ENCODE assay signal across 23 cellular contexts in the genomic region with DNA sequence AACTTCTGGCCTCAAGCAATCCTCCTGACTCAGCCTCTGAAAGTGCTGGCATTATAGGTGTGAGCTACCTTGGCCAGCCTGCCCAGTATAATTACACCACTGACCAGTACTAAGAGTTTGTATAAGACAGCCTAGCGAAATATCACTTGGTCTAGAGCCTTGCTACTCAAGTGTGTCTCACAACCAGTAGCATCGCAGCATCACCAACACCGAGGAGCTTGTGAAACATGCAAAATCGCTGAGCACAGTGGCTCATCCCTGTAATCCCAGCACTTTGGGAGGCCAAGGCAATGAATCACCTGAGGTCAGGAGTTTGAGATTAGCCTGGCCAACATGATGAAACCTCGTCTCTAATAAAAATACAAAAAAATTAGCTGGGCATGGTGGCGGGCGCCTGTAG.
DNase-seq lines count a peak whose midpoint lies in the region; ATAC-seq, FAIRE-seq and TF ChIP-seq lines count a peak whose summit lies in the region.
"Had no signal": no experiment of that assay in that cellular context is flagged by ENCODE, and none has a peak within 500 bp of the region (broad histone marks: within the 10 kb centered on the region; RNA-seq: fewer than 3 reads in every experiment).

No MANE protein-coding gene starts in this region.

- H3K4me3 Mint-ChIP-seq in CD8-positive, alpha-beta T cell, result no peak overlapping the region
- H3K4me3 Mint-ChIP-seq in activated CD4-positive, alpha-beta T cell treated with anti-CD3 and anti-CD28 coated beads, Interleukin-2, amount 10 ng/mL, durations not matched to agents 7 days and 5 days, result no peak overlapping the region
- no peak overlapping the region for H3K4me3 Mint-ChIP-seq in T-helper 17 cell
- H3K4me3 Mint-ChIP-seq: activated CD8-positive, alpha-beta T cell treated with anti-CD3 and anti-CD28 coated beads, Interleukin-2, amount 10 ng/mL, durations not matched to agents 7 days and 5 days; activated naive CD4-positive, alpha-beta T cell treated with anti-CD3 and anti-CD28 coated beads, Interleukin-2, amount 10 ng/mL, durations not matched to agents 7 days and 5 days; activated T-cell treated with anti-CD3 and anti-CD28 coated beads, Interleukin-2, amount 50 U/mL, for 4 hours had no signal

- H3K4me1 ChIP-seq in CD8-positive, alpha-beta T cell (ENCODE audit: insufficient read depth, low read length), result no peaks in the 10 kb centered on the region
- H3K4me1 ChIP-seq: esophagus squamous epithelium had no signal

- in situ Hi-C loops in brain microvascular endothelial cell (cut with HindIII; ENCODE audit: low pct_ligation_motif_present, low sequenced_read_pairs), result no loop called here

- H3K4me1 Mint-ChIP-seq in CD8-positive, alpha-beta T cell (ENCODE audit: low read depth), result peaks cover 12% of the 10 kb centered on the region
- H3K4me1 Mint-ChIP-seq in activated CD4-positive, alpha-beta T cell treated with anti-CD3 and anti-CD28 coated beads, Interleukin-2, amount 10 ng/mL, durations not matched to agents 7 days and 5 days, result peaks cover 3% of the 10 kb centered on the region
- peaks cover 10% of the 10 kb centered on the region for H3K4me1 Mint-ChIP-seq in T-helper 17 cell

- ATAC-seq in SK-N-SH treated with all-trans-retinoic acid at 6 μM for 48 hours (no peak), T-helper 17 cell (no peak)
- no peak for ATAC-seq in CD8-positive, alpha-beta T cell
- ATAC-seq: activated CD8-positive, alpha-beta T cell treated with anti-CD3 and anti-CD28 coated beads, Interleukin-2, amount 10 ng/mL, durations not matched to agents 7 days and 5 days; activated T-cell treated with anti-CD3 and anti-CD28 coated beads, Interleukin-2, amount 50 U/mL, for 4 hours; HCT116; left lobe of liver had no signal

- no peak for DNase-seq in GM12892 (ENCODE audit: insufficient read length)
- DNase-seq in MG63, result peak; percentile 14
- DNase-seq in brain microvascular endothelial cell, result peak; percentile 12
- peak; percentile 34 for DNase-seq in retinal pigment epithelial cell (ENCODE audit: low read depth)
- no peak for DNase-seq in CD8-positive, alpha-beta T cell
- DNase-seq in activated CD4-positive, alpha-beta T cell treated with anti-CD3 and anti-CD28 coated beads, Interleukin-2, amount 10 ng/mL, durations not matched to agents 7 days and 5 days, result no peak
- DNase-seq in T-helper 17 cell, result no peak
- DNase-seq: activated CD8-positive, alpha-beta T cell treated with anti-CD3 and anti-CD28 coated beads, Interleukin-2, amount 10 ng/mL, durations not matched to agents 7 days and 5 days; activated naive CD4-positive, alpha-beta T cell treated with anti-CD3 and anti-CD28 coated beads, Interleukin-2, amount 10 ng/mL, durations not matched to agents 7 days and 5 days; activated T-cell treated with anti-CD3 and anti-CD28 coated beads, Interleukin-2, amount 50 U/mL, for 4 hours; DND-41; effector CD8-positive, alpha-beta T cell; esophagus squamous epithelium; head of caudate nucleus; NCI-H1930; NCI-H2227 treated with DMSO at 0.1 percent for 48 hours; posterior cingulate gyrus; small intestine; stimulated activated naive CD4-positive, alpha-beta T cell had no signal

- intact Hi-C loops in CD8-positive, alpha-beta T cell (cut with DNase I, micrococcal nuclease), result no loop called here

- TF ChIP-seq POLR2A in GM12892 (IDR thresholded peaks at IDR 0.05; ENCODE audit: low read depth, low read length), result no peak

- peak; percentile 5 for FAIRE-seq in GM12892 (lab: Jason Lieb, UNC)
- FAIRE-seq: small intestine had no signal

- no peak overlapping the region for H3K27ac Mint-ChIP-seq in CD8-positive, alpha-beta T cell
- H3K27ac Mint-ChIP-seq in activated CD4-positive, alpha-beta T cell treated with anti-CD3 and anti-CD28 coated beads, Interleukin-2, amount 10 ng/mL, durations not matched to agents 7 days and 5 days, result no peak overlapping the region
- H3K27ac Mint-ChIP-seq in T-helper 17 cell, result no peak overlapping the region
- H3K27ac Mint-ChIP-seq: activated CD8-positive, alpha-beta T cell treated with anti-CD3 and anti-CD28 coated beads, Interleukin-2, amount 10 ng/mL, durations not matched to agents 7 days and 5 days; activated naive CD4-positive, alpha-beta T cell treated with anti-CD3 and anti-CD28 coated beads, Interleukin-2, amount 10 ng/mL, durations not matched to agents 7 days and 5 days had no signal

- H3K27ac ChIP-seq in brain microvascular endothelial cell, result no peak overlapping the region
- H3K27ac ChIP-seq in CD8-positive, alpha-beta T cell (ENCODE audit: low read depth, low read length), result no peak overlapping the region
- H3K27ac ChIP-seq: esophagus squamous epithelium, PC-9 had no signal

- CTCF ChIA-PET in CD8-positive, alpha-beta T cell (lab: Charles Lee), result no interaction called here
- CTCF ChIA-PET in activated CD4-positive, alpha-beta T cell treated with anti-CD3 and anti-CD28 coated beads, Interleukin-2, amount 10 ng/mL, durations not matched to agents 7 days and 5 days (lab: Charles Lee), result interaction anchor here (0.6 kb wide), 1 partner anchor 41 kb away, joined by 3 read pairs; no protein-coding TSS in a partner anchor

- peaks cover 1% of the 10 kb centered on the region for H3K9me3 Mint-ChIP-seq in CD8-positive, alpha-beta T cell
- H3K9me3 Mint-ChIP-seq in activated CD4-positive, alpha-beta T cell treated with anti-CD3 and anti-CD28 coated beads, Interleukin-2, amount 10 ng/mL, durations not matched to agents 7 days and 5 days, result peaks cover 6% of the 10 kb centered on the region

- no peak for TF ChIP-seq CTCF in brain microvascular endothelial cell (IDR thresholded peaks at IDR 0.05; ENCODE audit: low read depth, low read length, missing control alignments)
- no peak for TF ChIP-seq CTCF in retinal pigment epithelial cell (conservative IDR thresholded peaks at IDR 0.05; ENCODE audit: low read depth, low read length)
- no peak for TF ChIP-seq CTCF in CD8-positive, alpha-beta T cell (IDR thresholded peaks at IDR 0.05)

- H3K9me3 ChIP-seq in MG63 (no peaks in the 10 kb centered on the region), T-helper 17 cell (ENCODE audit: control insufficient read depth, low read length, poor library complexity, severe bottlenecking) (no peaks in the 10 kb centered on the region)
- no peaks in the 10 kb centered on the region for H3K9me3 ChIP-seq in CD8-positive, alpha-beta T cell (ENCODE audit: low read length)
- H3K9me3 ChIP-seq: esophagus squamous epithelium had no signal

- POLR2A ChIA-PET in CD8-positive, alpha-beta T cell (lab: Charles Lee), result interaction anchor here (0.7 kb wide), 1 partner anchor 202 kb away, joined by 3 read pairs; no protein-coding TSS in a partner anchor
- POLR2A ChIA-PET in activated CD4-positive, alpha-beta T cell treated with anti-CD3 and anti-CD28 coated beads, Interleukin-2, amount 10 ng/mL, durations not matched to agents 7 days and 5 days (lab: Charles Lee), result no interaction called here

- H3K36me3 ChIP-seq in MG63, result no peaks in the 10 kb centered on the region
- no peaks in the 10 kb centered on the region for H3K36me3 ChIP-seq in brain microvascular endothelial cell (replicated peaks)
- no peaks in the 10 kb centered on the region for H3K36me3 ChIP-seq in CD8-positive, alpha-beta T cell (ENCODE audit: insufficient read depth, low read length)
- H3K36me3 ChIP-seq: esophagus squamous epithelium had no signal

- H3K27me3 ChIP-seq in MG63, result no peaks in the 10 kb centered on the region
- H3K27me3 ChIP-seq in brain microvascular endothelial cell (replicated peaks), result no peaks in the 10 kb centered on the region
- no peaks in the 10 kb centered on the region for H3K27me3 ChIP-seq in CD8-positive, alpha-beta T cell (ENCODE audit: insufficient read depth, low read length)
- H3K27me3 ChIP-seq: esophagus squamous epithelium had no signal

- no peaks in the 10 kb centered on the region for H3K36me3 Mint-ChIP-seq in CD8-positive, alpha-beta T cell
- no peaks in the 10 kb centered on the region for H3K36me3 Mint-ChIP-seq in activated CD4-positive, alpha-beta T cell treated with anti-CD3 and anti-CD28 coated beads, Interleukin-2, amount 10 ng/mL, durations not matched to agents 7 days and 5 days (ENCODE audit: low read depth)
- H3K36me3 Mint-ChIP-seq in T-helper 17 cell (ENCODE audit: low read depth), result no peaks in the 10 kb centered on the region

- no peak overlapping the region for H3K4me3 ChIP-seq in MG63
- no peak overlapping the region for H3K4me3 ChIP-seq in brain microvascular endothelial cell (ENCODE audit: low read depth, low read length)
- no peak overlapping the region for H3K4me3 ChIP-seq in retinal pigment epithelial cell (ENCODE audit: low read length)
- no peak overlapping the region for H3K4me3 ChIP-seq in CD8-positive, alpha-beta T cell (ENCODE audit: low read depth, low read length)
- H3K4me3 ChIP-seq: esophagus squamous epithelium, PC-9 had no signal

- no peaks in the 10 kb centered on the region for H3K27me3 Mint-ChIP-seq in CD8-positive, alpha-beta T cell (ENCODE audit: low read depth)
- H3K27me3 Mint-ChIP-seq in activated CD4-positive, alpha-beta T cell treated with anti-CD3 and anti-CD28 coated beads, Interleukin-2, amount 10 ng/mL, durations not matched to agents 7 days and 5 days, result peaks cover 12% of the 10 kb centered on the region
- H3K27me3 Mint-ChIP-seq in T-helper 17 cell, result peaks cover 22% of the 10 kb centered on the region

TF ChIP-seq in SK-N-SH treated with all-trans-retinoic acid at 6 μM for 48 hours, 23 proteins besides CTCF, POLR2A, EP300 and RAD21 (continues in another document):
- TF ChIP-seq OSR1 (CRISPR knock-in tag; IDR thresholded peaks at IDR 0.05) (no peak), SNAI2 (CRISPR knock-in tag; IDR thresholded peaks at IDR 0.05) (no peak), ZC3H10 (CRISPR knock-in tag; IDR thresholded peaks at IDR 0.05) (no peak)
- TF ChIP-seq, protein P1, sequence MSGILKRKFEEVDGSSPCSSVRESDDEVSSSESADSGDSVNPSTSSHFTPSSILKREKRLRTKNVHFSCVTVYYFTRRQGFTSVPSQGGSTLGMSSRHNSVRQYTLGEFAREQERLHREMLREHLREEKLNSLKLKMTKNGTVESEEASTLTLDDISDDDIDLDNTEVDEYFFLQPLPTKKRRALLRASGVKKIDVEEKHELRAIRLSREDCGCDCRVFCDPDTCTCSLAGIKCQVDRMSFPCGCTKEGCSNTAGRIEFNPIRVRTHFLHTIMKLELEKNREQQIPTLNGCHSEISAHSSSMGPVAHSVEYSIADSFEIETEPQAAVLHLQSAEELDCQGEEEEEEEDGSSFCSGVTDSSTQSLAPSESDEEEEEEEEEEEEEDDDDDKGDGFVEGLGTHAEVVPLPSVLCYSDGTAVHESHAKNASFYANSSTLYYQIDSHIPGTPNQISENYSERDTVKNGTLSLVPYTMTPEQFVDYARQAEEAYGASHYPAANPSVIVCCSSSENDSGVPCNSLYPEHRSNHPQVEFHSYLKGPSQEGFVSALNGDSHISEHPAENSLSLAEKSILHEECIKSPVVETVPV (CRISPR knock-in tag; IDR thresholded peaks at IDR 0.05), result no peak

Comparison
In these comparisons a context has a peak if more than half of its experiments do, and no peak if none do; other contexts are left out.
1. DNase-seq: peak in MG63 (single experiment), brain microvascular endothelial cell (single experiment) and retinal pigment epithelial cell (single experiment); none in GM12892 (single experiment), CD8-positive, alpha-beta T cell (0 of 7), activated CD4-positive, alpha-beta T cell treated with anti-CD3 and anti-CD28 coated beads, Interleukin-2, amount 10 ng/mL, durations not matched to agents 7 days and 5 days (single experiment) and T-helper 17 cell (0 of 3).